In the genomic region with DNA sequence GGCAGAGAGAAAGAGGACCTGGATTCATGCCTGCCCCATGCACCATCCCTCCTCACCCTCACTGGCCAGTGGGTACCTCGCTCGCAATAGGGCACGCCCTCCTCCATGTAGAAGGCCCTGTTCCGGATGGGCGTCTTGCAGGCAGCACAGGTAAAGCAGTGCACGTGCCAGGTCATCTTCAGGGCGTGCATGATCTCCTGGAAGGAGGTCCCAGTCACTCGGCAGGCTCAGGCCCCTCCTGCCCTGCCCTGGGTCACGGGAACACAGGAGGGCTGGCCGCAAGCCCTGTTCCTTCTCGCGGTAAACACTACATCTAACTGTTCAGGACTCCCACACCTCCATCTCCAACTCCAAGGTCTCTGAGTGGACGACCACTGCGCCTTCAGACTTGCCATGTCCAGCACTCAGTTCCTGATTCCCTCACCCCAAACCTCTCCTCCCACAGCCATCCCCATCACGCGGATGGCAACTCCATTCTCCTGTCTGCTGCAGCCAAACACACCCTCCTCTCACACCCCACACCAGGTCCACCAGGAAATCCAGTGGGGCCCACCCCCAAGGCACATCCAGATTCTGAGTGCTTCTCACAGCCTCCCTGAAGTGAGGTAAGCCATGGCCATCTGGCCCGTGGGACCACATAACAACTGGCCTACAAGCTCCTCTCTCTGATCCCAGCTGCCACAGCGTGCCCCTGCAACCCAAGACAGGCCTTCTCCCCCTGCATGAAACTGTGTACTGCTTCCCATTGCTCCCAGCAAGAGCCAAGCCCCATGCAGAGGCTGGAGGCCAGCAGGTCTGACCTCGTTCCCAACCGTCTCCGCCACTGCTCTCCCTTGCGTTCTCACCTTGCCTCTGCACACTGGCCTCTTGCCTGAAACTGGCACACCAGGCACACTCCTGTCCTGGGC, we compare ENCODE assay signal across 10 cellular contexts. TPM values are rescaled to one million over a fixed set of nuclear protein-coding genes. Genes with fewer than 3 reads are reported as not detected.
DNase-seq lines count a peak whose midpoint lies in the region; ATAC-seq and TF ChIP-seq lines count a peak whose summit lies in the region.
"Had no signal": no experiment of that assay in that cellular context is flagged by ENCODE, and none has a peak within 500 bp of the region (broad histone marks: within the 10 kb centered on the region; RNA-seq: fewer than 3 reads in every experiment).

No MANE protein-coding gene starts in this region.

- TF ChIP-seq CTCF in spleen (IDR thresholded peaks at IDR 0.05 in 8 of 11, conservative IDR thresholded peaks at IDR 0.05 in 3 of 11) = no peak

- intact Hi-C loops in spleen (cut with DNase I; ENCODE audit: low total_unique reads) = no loop called here

- TF ChIP-seq POLR2A in spleen (IDR thresholded peaks at IDR 0.05) = no peak

- peaks cover 8% of the 10 kb centered on the region for H3K4me1 Mint-ChIP-seq in T-helper 2 cell treated with Interferon-gamma antibody and Interleukin-4, amounts not matched to agents 5 μg/mL and 100 μg/mL, for 36 hours (ENCODE audit: low read depth)
- H3K4me1 Mint-ChIP-seq in effector memory CD8-positive, alpha-beta T cell (ENCODE audit: low read depth in 2 of 2) = peaks cover 4 to 6% of the 10 kb centered on the region in 2 donors

- no peak for ATAC-seq in effector memory CD8-positive, alpha-beta T cell (replicated peaks)
- ATAC-seq in GM19463 (IDR thresholded peaks at IDR 0.05; ENCODE audit: unreplicated experiment) = no peak
- no peak for ATAC-seq in GM19035 (IDR thresholded peaks at IDR 0.05; ENCODE audit: unreplicated experiment)
- ATAC-seq: lower lobe of right lung had no signal

- no peaks in the 10 kb centered on the region for H3K9me3 Mint-ChIP-seq in T-helper 2 cell treated with Interferon-gamma antibody and Interleukin-4, amounts not matched to agents 5 μg/mL and 100 μg/mL, for 36 hours
- no peaks in the 10 kb centered on the region for H3K9me3 Mint-ChIP-seq in effector memory CD8-positive, alpha-beta T cell
- H3K9me3 Mint-ChIP-seq: activated naive CD4-positive, alpha-beta T cell treated with anti-CD3 and anti-CD28 coated beads for 36 hours had no signal

- H3K4me3 Mint-ChIP-seq in T-helper 2 cell treated with Interferon-gamma antibody and Interleukin-4, amounts not matched to agents 5 μg/mL and 100 μg/mL, for 36 hours = no peak overlapping the region
- no peak overlapping the region for H3K4me3 Mint-ChIP-seq in effector memory CD8-positive, alpha-beta T cell
- H3K4me3 Mint-ChIP-seq: activated naive CD4-positive, alpha-beta T cell treated with anti-CD3 and anti-CD28 coated beads for 36 hours had no signal

- no peaks in the 10 kb centered on the region for H3K9me3 ChIP-seq in spleen
- H3K9me3 ChIP-seq: lower lobe of right lung had no signal

- H3K36me3 ChIP-seq in spleen = peaks cover 0 to 83% (median 41%) of the 10 kb centered on the region in 6 donors

- H3K27ac ChIP-seq in spleen = no peak overlapping the region
- H3K27ac ChIP-seq: lower lobe of right lung had no signal

- H3K4me3 ChIP-seq in spleen = no peak overlapping the region
- H3K4me3 ChIP-seq: lower lobe of right lung had no signal

- no peaks in the 10 kb centered on the region for H3K27me3 Mint-ChIP-seq in T-helper 2 cell treated with Interferon-gamma antibody and Interleukin-4, amounts not matched to agents 5 μg/mL and 100 μg/mL, for 36 hours (ENCODE audit: low read depth)
- no peaks in the 10 kb centered on the region for H3K27me3 Mint-ChIP-seq in effector memory CD8-positive, alpha-beta T cell

- 89 to 95% (median 92%) methylated on average over 22 of the region's 22 CpGs for WGBS in spleen, 5 donors

- peaks cover 9 to 19% (median 13%) of the 10 kb centered on the region in 6 donors for H3K4me1 ChIP-seq in spleen

- no peaks in the 10 kb centered on the region for H3K27me3 ChIP-seq in spleen (replicated peaks in 1 of 7)

- no peak for DNase-seq in T-helper 2 cell treated with Interferon-gamma antibody and Interleukin-4, amounts not matched to agents 5 μg/mL and 100 μg/mL, for 36 hours (ENCODE audit: low spot score)
- DNase-seq in T-helper 2 cell = no peak
- DNase-seq in effector memory CD8-positive, alpha-beta T cell = no peak
- DNase-seq in spleen = peak; percentile 63
- DNase-seq: activated CD4-positive, alpha-beta T cell treated with anti-CD3 and anti-CD28 coated beads for 48 hours; activated naive CD4-positive, alpha-beta T cell treated with anti-CD3 and anti-CD28 coated beads for 36 hours; lower lobe of right lung; Right ventricle myocardium superior had no signal

- peak overlapping the region; percentile 16 for H3K27ac Mint-ChIP-seq in T-helper 2 cell treated with Interferon-gamma antibody and Interleukin-4, amounts not matched to agents 5 μg/mL and 100 μg/mL, for 36 hours
- H3K27ac Mint-ChIP-seq in effector memory CD8-positive, alpha-beta T cell = peak overlapping the region; percentile 6 to 77
- H3K27ac Mint-ChIP-seq: activated naive CD4-positive, alpha-beta T cell treated with anti-CD3 and anti-CD28 coated beads for 36 hours had no signal

- H3K36me3 Mint-ChIP-seq in T-helper 2 cell treated with Interferon-gamma antibody and Interleukin-4, amounts not matched to agents 5 μg/mL and 100 μg/mL, for 36 hours (ENCODE audit: low read depth) = peaks cover 12% of the 10 kb centered on the region
- no peaks in the 10 kb centered on the region for H3K36me3 Mint-ChIP-seq in effector memory CD8-positive, alpha-beta T cell (ENCODE audit: insufficient read depth)

RNA-seq across cellular contexts. Expression of a gene that starts 10.8 kb away (rescaled TPM):
- total RNA-seq in spleen = 10 to 100 TPM; 13.0 to 26.5 (median 17.6) TPM
- polyA plus RNA-seq in spleen = 10 to 100 TPM in 1 of 3 donors, 1 to 10 TPM in 2; 6.8 to 16.3 (median 7.6) TPM

RNA-seq across cellular contexts. Expression of a gene that starts 13.2 kb away (rescaled TPM):
- total RNA-seq in spleen = 100 to 1,000 TPM in 3 of 7 donors, 10 to 100 TPM in 4; 44.8 to 220 (median 86.4) TPM
- polyA plus RNA-seq in spleen = 100 to 1,000 TPM in 1 of 3 donors, 10 to 100 TPM in 2; 42.5 to 125 (median 59.2) TPM

RNA-seq across cellular contexts. Expression of a gene that starts 25.4 kb away (rescaled TPM):
- total RNA-seq in spleen = 100 to 1,000 TPM; 111 to 231 (median 149) TPM
- 100 to 1,000 TPM in 1 of 3 donors, 10 to 100 TPM in 2; 69.9 to 144 (median 98.4) TPM for polyA plus RNA-seq in spleen

RNA-seq across cellular contexts. Expression of a gene that starts 32.5 kb away (rescaled TPM):
- total RNA-seq in spleen = 100 to 1,000 TPM in 2 of 7 donors, 10 to 100 TPM in 5; 68.9 to 126 (median 91.8) TPM
- polyA plus RNA-seq in spleen = 10 to 100 TPM; 68.9 to 99.4 (median 92.9) TPM

RNA-seq across cellular contexts. Expression of a gene that starts 37.6 kb away (rescaled TPM):
- 1 to 10 TPM in 6 of 7 donors, not detected in 1; 2.6 to 5.3 (median 4.7) TPM for total RNA-seq in spleen
- 1 to 10 TPM; 1.7 to 5.7 (median 3.9) TPM for polyA plus RNA-seq in spleen
